Comparison of ENCODE assay signal across 1 cellular context in the genomic region with DNA sequence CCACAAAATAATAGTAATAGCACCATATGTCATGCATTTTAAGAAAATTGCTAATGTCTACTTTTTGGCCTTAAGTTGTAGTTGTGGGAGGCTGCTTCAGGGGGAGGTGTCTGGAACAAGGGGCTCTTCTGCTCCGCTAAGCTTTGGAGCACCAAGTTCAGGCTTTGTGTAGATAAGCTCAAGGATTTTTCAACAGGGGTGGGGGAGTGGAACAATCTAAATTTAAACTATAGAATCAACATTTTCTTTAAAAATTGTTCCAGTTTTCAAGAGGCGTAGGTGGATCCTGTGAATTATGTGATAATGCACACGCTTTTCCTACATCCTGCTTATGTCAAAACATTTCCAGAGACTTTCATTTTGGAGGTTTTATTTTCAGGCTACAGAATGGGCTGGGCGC.
TF ChIP-seq lines count a peak whose summit lies in the region.

No MANE protein-coding gene starts in this region.

TF ChIP-seq in K562, 482 proteins besides CTCF, POLR2A, EP300 and RAD21 (continued from another document):
- TF ChIP-seq ARID4B (CRISPR knock-in tag; IDR thresholded peaks at IDR 0.05), result no peak
- peak; percentile 24; the same call in 1 of the 2 replicates for TF ChIP-seq VEZF1 (CRISPR knock-in tag; IDR thresholded peaks at IDR 0.05)
- TF ChIP-seq SAFB (IDR thresholded peaks at IDR 0.05; ENCODE audit: borderline replicate concordance, low read depth, low read length), result no peak
- TF ChIP-seq HOXB6 (CRISPR knock-in tag; IDR thresholded peaks at IDR 0.05; ENCODE audit: borderline replicate concordance), result no peak
- TF ChIP-seq CREM (IDR thresholded peaks at IDR 0.05; ENCODE audit: low read depth), result no peak
- TF ChIP-seq, protein P1, sequence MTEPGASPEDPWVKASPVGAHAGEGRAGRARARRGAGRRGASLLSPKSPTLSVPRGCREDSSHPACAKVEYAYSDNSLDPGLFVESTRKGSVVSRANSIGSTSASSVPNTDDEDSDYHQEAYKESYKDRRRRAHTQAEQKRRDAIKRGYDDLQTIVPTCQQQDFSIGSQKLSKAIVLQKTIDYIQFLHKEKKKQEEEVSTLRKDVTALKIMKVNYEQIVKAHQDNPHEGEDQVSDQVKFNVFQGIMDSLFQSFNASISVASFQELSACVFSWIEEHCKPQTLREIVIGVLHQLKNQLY (CRISPR knock-in tag; conservative IDR thresholded peaks at IDR 0.05), result no peak
- TF ChIP-seq MEF2A (IDR thresholded peaks at IDR 0.05; ENCODE audit: control insufficient read depth, low read depth, low read length), result peak; percentile 63; the same call in 1 of the 2 replicates
- TF ChIP-seq GABPB1 (CRISPR knock-in tag; IDR thresholded peaks at IDR 0.05), result no peak
- TF ChIP-seq, protein P2, sequence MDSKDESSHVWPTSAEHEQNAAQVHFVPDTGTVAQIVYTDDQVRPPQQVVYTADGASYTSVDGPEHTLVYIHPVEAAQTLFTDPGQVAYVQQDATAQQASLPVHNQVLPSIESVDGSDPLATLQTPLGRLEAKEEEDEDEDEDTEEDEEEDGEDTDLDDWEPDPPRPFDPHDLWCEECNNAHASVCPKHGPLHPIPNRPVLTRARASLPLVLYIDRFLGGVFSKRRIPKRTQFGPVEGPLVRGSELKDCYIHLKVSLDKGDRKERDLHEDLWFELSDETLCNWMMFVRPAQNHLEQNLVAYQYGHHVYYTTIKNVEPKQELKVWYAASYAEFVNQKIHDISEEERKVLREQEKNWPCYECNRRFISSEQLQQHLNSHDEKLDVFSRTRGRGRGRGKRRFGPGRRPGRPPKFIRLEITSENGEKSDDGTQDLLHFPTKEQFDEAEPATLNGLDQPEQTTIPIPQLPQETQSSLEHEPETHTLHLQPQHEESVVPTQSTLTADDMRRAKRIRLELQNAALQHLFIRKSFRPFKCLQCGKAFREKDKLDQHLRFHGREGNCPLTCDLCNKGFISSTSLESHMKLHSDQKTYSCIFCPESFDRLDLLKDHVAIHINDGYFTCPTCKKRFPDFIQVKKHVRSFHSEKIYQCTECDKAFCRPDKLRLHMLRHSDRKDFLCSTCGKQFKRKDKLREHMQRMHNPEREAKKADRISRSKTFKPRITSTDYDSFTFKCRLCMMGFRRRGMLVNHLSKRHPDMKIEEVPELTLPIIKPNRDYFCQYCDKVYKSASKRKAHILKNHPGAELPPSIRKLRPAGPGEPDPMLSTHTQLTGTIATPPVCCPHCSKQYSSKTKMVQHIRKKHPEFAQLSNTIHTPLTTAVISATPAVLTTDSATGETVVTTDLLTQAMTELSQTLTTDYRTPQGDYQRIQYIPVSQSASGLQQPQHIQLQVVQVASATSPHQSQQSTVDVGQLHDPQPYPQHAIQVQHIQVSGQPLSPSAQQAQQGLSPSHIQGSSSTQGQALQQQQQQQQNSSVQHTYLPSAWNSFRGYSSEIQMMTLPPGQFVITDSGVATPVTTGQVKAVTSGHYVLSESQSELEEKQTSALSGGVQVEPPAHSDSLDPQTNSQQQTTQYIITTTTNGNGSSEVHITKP (IDR thresholded peaks at IDR 0.05; ENCODE audit: partially characterized antibody), result peak; percentile 55
- no peak for TF ChIP-seq TGIF2 (CRISPR knock-in tag; IDR thresholded peaks at IDR 0.05)
- no peak for TF ChIP-seq EHMT2 (IDR thresholded peaks at IDR 0.05)
- TF ChIP-seq, protein P3, sequence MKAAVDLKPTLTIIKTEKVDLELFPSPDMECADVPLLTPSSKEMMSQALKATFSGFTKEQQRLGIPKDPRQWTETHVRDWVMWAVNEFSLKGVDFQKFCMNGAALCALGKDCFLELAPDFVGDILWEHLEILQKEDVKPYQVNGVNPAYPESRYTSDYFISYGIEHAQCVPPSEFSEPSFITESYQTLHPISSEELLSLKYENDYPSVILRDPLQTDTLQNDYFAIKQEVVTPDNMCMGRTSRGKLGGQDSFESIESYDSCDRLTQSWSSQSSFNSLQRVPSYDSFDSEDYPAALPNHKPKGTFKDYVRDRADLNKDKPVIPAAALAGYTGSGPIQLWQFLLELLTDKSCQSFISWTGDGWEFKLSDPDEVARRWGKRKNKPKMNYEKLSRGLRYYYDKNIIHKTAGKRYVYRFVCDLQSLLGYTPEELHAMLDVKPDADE (conservative IDR thresholded peaks at IDR 0.05; ENCODE audit: control insufficient read depth, low read depth, low read length), result no peak
- no peak for TF ChIP-seq GTF3C2 (IDR thresholded peaks at IDR 0.05; ENCODE audit: borderline replicate concordance, extremely low read depth, insufficient read length)
- TF ChIP-seq DLX4 (CRISPR knock-in tag; IDR thresholded peaks at IDR 0.05), result no peak
- 0 out of 2 replicates have a peak, but pooled peaks have one; percentile 21 for TF ChIP-seq SMARCE1 (IDR thresholded peaks at IDR 0.05)
- no peak for TF ChIP-seq NCOA2 (IDR thresholded peaks at IDR 0.05; ENCODE audit: partially characterized antibody in 2 of 2)
- no peak for TF ChIP-seq YBX1 (IDR thresholded peaks at IDR 0.05)
- TF ChIP-seq USF1 (CRISPR knock-in tag; IDR thresholded peaks at IDR 0.05), result no peak
- TF ChIP-seq SMAD3 (CRISPR knock-in tag; conservative IDR thresholded peaks at IDR 0.05), result no peak
- no peak for TF ChIP-seq TAF15 (IDR thresholded peaks at IDR 0.05; ENCODE audit: low read depth, low read length)
- no peak for TF ChIP-seq MXI1 (IDR thresholded peaks at IDR 0.05; ENCODE audit: low read depth, low read length)
- no peak for TF ChIP-seq CBX2 (IDR thresholded peaks at IDR 0.05; ENCODE audit: insufficient read depth, low read length, poor library complexity, severe bottlenecking)
- no peak for TF ChIP-seq E2F8 (IDR thresholded peaks at IDR 0.05; ENCODE audit: low read depth, partially characterized antibody)
- no peak for TF ChIP-seq ARID2 (IDR thresholded peaks at IDR 0.05)
- TF ChIP-seq DPF2 (IDR thresholded peaks at IDR 0.05), result peak; percentile 42
